ENCODE assay signal across 11 cellular contexts in genomic region chr5:42970636-42971559, GRCh38.
DNase-seq lines count a peak whose midpoint lies in the region; ATAC-seq and TF ChIP-seq lines count a peak whose summit lies in the region.
"Had no signal": no experiment of that assay in that cellular context is flagged by ENCODE, and none has a peak within 500 bp of the region (broad histone marks: within the 10 kb centered on the region; RNA-seq: fewer than 3 reads in every experiment).

No MANE protein-coding gene starts in this region.

- no peak for TF ChIP-seq POLR2A in HCT116 (IDR thresholded peaks at IDR 0.05; ENCODE audit: borderline replicate concordance, extremely low read depth, insufficient read depth, insufficient read length)

- ATAC-seq in HCT116 (peak; percentile 84), HG02678 (IDR thresholded peaks at IDR 0.05; ENCODE audit: unreplicated experiment) (no peak)

- H4K91ac ChIP-seq in mesenchymal stem cell (ENCODE audit: low read length) = no peak overlapping the region

- TF ChIP-seq RAD21 in HCT116 (IDR thresholded peaks at IDR 0.05; ENCODE audit: low read depth) = peak; percentile 76

- H4K8ac ChIP-seq in mesenchymal stem cell (ENCODE audit: low read length) = no peak overlapping the region

- no peaks in the 10 kb centered on the region for H4K20me1 ChIP-seq in HCT116 (ENCODE audit: insufficient read depth)

- no peak overlapping the region for H2BK12ac ChIP-seq in mesenchymal stem cell (ENCODE audit: low read length in 2 of 2)

- CTCF ChIA-PET in HCT116 (lab: Charles Lee) = interaction anchor here (0.6 to 2.4 kb wide), 4 partner anchors 59 to 81 kb away, joined by 3 to 47 read pairs (median 8); no protein-coding TSS in a partner anchor

- BruUV-seq in HCT116 (replicated peaks; lab: Mats Ljungman, UMichigan) = no TSS peak

- H3K27ac ChIP-seq in HCT116 (ENCODE audit: low read depth, low read length) (no peak overlapping the region), mesenchymal stem cell (ENCODE audit: low read length, poor library complexity, severe bottlenecking) (no peak overlapping the region)

- H3K9me2 ChIP-seq in HCT116 (ENCODE audit: insufficient read depth) = no peaks in the 10 kb centered on the region

- H3K4me2 ChIP-seq in HCT116 (ENCODE audit: low read length) (no peak overlapping the region), mesenchymal stem cell (ENCODE audit: low read length, poor library complexity, severe bottlenecking) (no peak overlapping the region)

- in situ Hi-C loops in astrocyte of the spinal cord (cut with HindIII; ENCODE audit: low sequenced_read_pairs) = no loop called here

- H2BK15ac ChIP-seq in mesenchymal stem cell (ENCODE audit: low read depth, poor library complexity, severe bottlenecking) = no peak overlapping the region

- DNase-seq in activated CD4-positive, alpha-beta T cell treated with anti-CD3 and anti-CD28 coated beads for 48 hours = peak; percentile 28
- no peak for DNase-seq in activated CD4-positive, alpha-beta T cell treated with anti-CD3 and anti-CD28 coated beads for 1 hour
- DNase-seq in HCT116 (ENCODE audit: low read depth, low spot score) (no peak), astrocyte of the spinal cord (ENCODE audit: low read depth, low spot score) (no peak), iPS-NIHi7 (ENCODE audit: extremely low spot score) (peak; percentile 51), SIG-M5 treated with dmso at 0.1 percent for 504 hours (lab: John Stamatoyannopoulos, UW; ENCODE audit: unreplicated experiment) (no peak), mesenchymal stem cell (no peak)
- DNase-seq: activated naive CD4-positive, alpha-beta T cell treated with Interleukin-2 at 50 U/mL for 16 hours; DMS153; occipital lobe had no signal

- no peak overlapping the region for H3K4ac ChIP-seq in mesenchymal stem cell (ENCODE audit: low read depth in 1 of 2, low read length in 2 of 2)

- no peak overlapping the region for H3K14ac ChIP-seq in mesenchymal stem cell (ENCODE audit: low read length in 2 of 2)

- POLR2A ChIA-PET in HCT116 (lab: Charles Lee) = interaction anchor here (0.7 to 1.2 kb wide), 2 partner anchors 21 to 59 kb away, joined by 3 read pairs; no protein-coding TSS in a partner anchor

- H3K4me3 ChIP-seq in HCT116 (replicated peaks in 1 of 2; ENCODE audit: low read depth in 1 of 2, low read length in 2 of 2) (no peak overlapping the region), astrocyte of the spinal cord (ENCODE audit: low read depth, low read length) (no peak overlapping the region), mesenchymal stem cell (ENCODE audit: insufficient read depth in 1 of 2, low read depth in 1 of 2, low read length in 2 of 2) (no peak overlapping the region)

- WGBS in mesenchymal stem cell = 82% methylated on average over 32 of the region's 32 CpGs

- H3K9ac ChIP-seq in HCT116 (ENCODE audit: low read length) = no peak overlapping the region
- no peak overlapping the region for H3K9ac ChIP-seq in mesenchymal stem cell (ENCODE audit: low read length)

- H2AK5ac ChIP-seq in mesenchymal stem cell (ENCODE audit: low read length, severe bottlenecking) = no peak overlapping the region

- intact Hi-C loops in HCT116 (cut with micrococcal nuclease) = loop anchor here (1.0 kb wide), 1 partner anchor 59 kb away; no protein-coding TSS in a partner anchor

- H3K36me3 ChIP-seq in HCT116 (ENCODE audit: control insufficient read depth in 1 of 2, insufficient read depth in 2 of 2, low read length in 2 of 2) (no peaks in the 10 kb centered on the region), mesenchymal stem cell (ENCODE audit: control insufficient read depth in 1 of 2, insufficient read depth in 2 of 2, low read depth in 1 of 2, low read length in 2 of 2) (peaks cover 0 to 7% of the 10 kb centered on the region in 2 experiments)

- H3K23ac ChIP-seq in mesenchymal stem cell (ENCODE audit: low read length in 2 of 2) = no peak overlapping the region

- H3K9me3 ChIP-seq in HCT116 (ENCODE audit: control insufficient read depth in 1 of 2, insufficient read depth in 1 of 2, low read depth in 1 of 2, low read length in 2 of 2) (no peaks in the 10 kb centered on the region), mesenchymal stem cell (ENCODE audit: control insufficient read depth, low read length) (no peaks in the 10 kb centered on the region)

- no peaks in the 10 kb centered on the region for H3K79me2 ChIP-seq in HCT116 (ENCODE audit: insufficient read depth, low read length)

- H3K27me3 ChIP-seq in HCT116 (ENCODE audit: insufficient read depth, low read length) = no peaks in the 10 kb centered on the region
- H3K27me3 ChIP-seq in mesenchymal stem cell (ENCODE audit: control insufficient read depth in 1 of 2, insufficient read depth in 1 of 2, low read length in 2 of 2) = no peaks in the 10 kb centered on the region

- no peak overlapping the region for H2BK120ac ChIP-seq in mesenchymal stem cell (ENCODE audit: low read depth, low read length)

- H3K18ac ChIP-seq in mesenchymal stem cell (ENCODE audit: low read depth in 1 of 2, low read length in 2 of 2) = peak overlapping the region in 1 of 2 experiments; percentile 30

- RAD21 ChIA-PET in HCT116 (lab: Charles Lee; ENCODE audit: low non-redundant PET in 1 of 2, low total read pairs in 2 of 2, uncharacterized antibody in 2 of 2, unreplicated experiment in 2 of 2) = interaction anchor here (0.9 to 1.9 kb wide), 6 partner anchors 55 to 62 kb away, joined by 3 to 22 read pairs (median 4); no protein-coding TSS in a partner anchor

- peaks cover 0 to 5% of the 10 kb centered on the region in 2 experiments; a peak in 1 of 4 replicates for H3K4me1 ChIP-seq in HCT116 (ENCODE audit: control insufficient read depth in 1 of 2, insufficient read depth in 2 of 2, low read length in 2 of 2)
- no peaks in the 10 kb centered on the region for H3K4me1 ChIP-seq in mesenchymal stem cell (ENCODE audit: control insufficient read depth, insufficient read depth, low read depth, low read length)

- H2AFZ ChIP-seq in HCT116 (ENCODE audit: low read depth, low read length, poor library complexity, severe bottlenecking) = no peak overlapping the region
- no peak overlapping the region for H2AFZ ChIP-seq in mesenchymal stem cell (ENCODE audit: low read depth, low read length)

- TF ChIP-seq CTCF in HCT116 (IDR thresholded peaks at IDR 0.05 in 2 of 3, conservative IDR thresholded peaks at IDR 0.05 in 1 of 3; ENCODE audit: borderline replicate concordance in 1 of 3, insufficient read depth in 1 of 3, low read depth in 2 of 3, low read length in 2 of 3) = peak; percentile 50 to 57 (median 52); a peak in 5 of 6 replicates
- TF ChIP-seq CTCF in astrocyte of the spinal cord (IDR thresholded peaks at IDR 0.05; ENCODE audit: low read depth, low read length) = peak; percentile 20

- H2BK5ac ChIP-seq in mesenchymal stem cell (ENCODE audit: low read depth, low read length, poor library complexity, severe bottlenecking) = no peak overlapping the region

- no peaks in the 10 kb centered on the region for H3K79me1 ChIP-seq in mesenchymal stem cell (replicated peaks; ENCODE audit: low read length, poor library complexity, severe bottlenecking)

TF ChIP-seq in HCT116, 20 proteins besides CTCF, POLR2A, EP300 and RAD21:
- TF ChIP-seq REST (IDR thresholded peaks at IDR 0.05; ENCODE audit: low read depth) = no peak
- TF ChIP-seq ZNF274 (IDR thresholded peaks at IDR 0.05; ENCODE audit: low read depth, low read length) = no peak
- no peak for TF ChIP-seq CEBPB (IDR thresholded peaks at IDR 0.05; ENCODE audit: low read depth)
- TF ChIP-seq SP1 (IDR thresholded peaks at IDR 0.05; ENCODE audit: low read depth) = no peak
- no peak for TF ChIP-seq POLR2AphosphoS5 (IDR thresholded peaks at IDR 0.05; ENCODE audit: low read depth, low read length)
- no peak for TF ChIP-seq MAX (IDR thresholded peaks at IDR 0.05)
- no peak for TF ChIP-seq ZBTB33 (IDR thresholded peaks at IDR 0.05; ENCODE audit: extremely low read depth, insufficient replicate concordance, low read length)

Comparison
In these comparisons a context has a peak if more than half of its experiments do, and no peak if none do; other contexts are left out.
1. DNase-seq: peak in activated CD4-positive, alpha-beta T cell treated with anti-CD3 and anti-CD28 coated beads for 48 hours (single experiment) and iPS-NIHi7 (single experiment); none in activated CD4-positive, alpha-beta T cell treated with anti-CD3 and anti-CD28 coated beads for 1 hour (single experiment), HCT116 (single experiment), astrocyte of the spinal cord (single experiment), SIG-M5 treated with dmso at 0.1 percent for 504 hours (single experiment) and mesenchymal stem cell (single experiment).